13 cellular contexts compared by ENCODE assay signal in genomic region chr13:45196622-45197021, GRCh38. TPM values are rescaled to one million over a fixed set of nuclear protein-coding genes. Genes with fewer than 3 reads are reported as not detected.
A peak's percentile ranks its signal among the peaks of the same experiment; 100 is the strongest.
DNase-seq lines count a peak whose midpoint lies in the region; ATAC-seq and TF ChIP-seq lines count a peak whose summit lies in the region.
"Had no signal": no experiment of that assay in that cellular context is flagged by ENCODE, and none has a peak within 500 bp of the region (broad histone marks: within the 10 kb centered on the region; RNA-seq: fewer than 3 reads in every experiment).

No MANE protein-coding gene starts in this region.

- H3K27ac ChIP-seq in WERI-Rb-1 = no peak overlapping the region

- in situ Hi-C loops in ACHN (cut with HindIII; ENCODE audit: low pct_ligation_motif_present, low pct_unique_long_range_greater_than_20kb, low sequenced_read_pairs) = no loop called here

- ATAC-seq in GM21576 (IDR thresholded peaks at IDR 0.05; ENCODE audit: unreplicated experiment) = peak; percentile 50
- ATAC-seq in GM19035 (IDR thresholded peaks at IDR 0.05; ENCODE audit: unreplicated experiment) = no peak

- H3K9me3 ChIP-seq in WERI-Rb-1 (ENCODE audit: severe bottlenecking) = no peaks in the 10 kb centered on the region

- TF ChIP-seq CTCF in foreskin fibroblast (IDR thresholded peaks at IDR 0.05; ENCODE audit: low read depth, low read length) (no peak), WERI-Rb-1 (IDR thresholded peaks at IDR 0.05; ENCODE audit: low read depth, low read length) (no peak)

- H3K4me3 ChIP-seq in foreskin fibroblast (ENCODE audit: low read depth in 1 of 2, low read length in 2 of 2) (no peak overlapping the region), WERI-Rb-1 (ENCODE audit: low read depth, low read length) (no peak overlapping the region)

- no peaks in the 10 kb centered on the region for H3K27me3 ChIP-seq in WERI-Rb-1 (ENCODE audit: insufficient read depth, low read depth, severe bottlenecking)

- peak; percentile 59 for DNase-seq in ACHN
- peak; percentile 80 for DNase-seq in RPMI7951 (ENCODE audit: low read depth)
- peak; percentile 78 to 81 for DNase-seq in foreskin fibroblast
- DNase-seq in WERI-Rb-1 = no peak
- DNase-seq in NCI-H1436 (lab: John Stamatoyannopoulos, UW) = no peak
- DNase-seq in OCI-M1 (lab: John Stamatoyannopoulos, UW) = no peak
- DNase-seq: activated CD4-positive, alpha-beta T cell treated with anti-CD3 and anti-CD28 coated beads, Interleukin-2, amount 10 ng/mL, durations not matched to agents 24 days and 14 days; activated naive CD8-positive, alpha-beta T cell treated with anti-CD3 and anti-CD28 coated beads, Interleukin-2, amount 10 ng/mL, durations not matched to agents 7 days and 5 days; NCI-H2227 treated with DMSO at 0.1 percent for 48 hours; SIG-M5 had no signal

- H3K36me3 ChIP-seq in WERI-Rb-1 = no peaks in the 10 kb centered on the region

RNA-seq across cellular contexts. Expression of gene KCTD4, which starts 4.2 kb away (rescaled TPM):
- total RNA-seq in RPMI7951 (2014; rRNA removed; shearing (Covaris generic)) = 0.10 and 0.36 TPM in 2 replicates
- total RNA-seq: activated CD4-positive, alpha-beta T cell treated with anti-CD3 and anti-CD28 coated beads, Interleukin-2, amount 10 ng/mL, durations not matched to agents 24 days and 14 days; activated naive CD8-positive, alpha-beta T cell treated with anti-CD3 and anti-CD28 coated beads, Interleukin-2, amount 10 ng/mL, durations not matched to agents 7 days and 5 days; pulmonary artery endothelial cell had no signal

Comparison
In these comparisons a context has a peak if more than half of its experiments do, and no peak if none do; other contexts are left out.
1. DNase-seq: peak in ACHN (single experiment), RPMI7951 (single experiment) and foreskin fibroblast (2 of 2); none in WERI-Rb-1 (single experiment), NCI-H1436 (single experiment) and OCI-M1 (single experiment).